Comparison of ENCODE assay signal across 1 cellular context in the genomic region with DNA sequence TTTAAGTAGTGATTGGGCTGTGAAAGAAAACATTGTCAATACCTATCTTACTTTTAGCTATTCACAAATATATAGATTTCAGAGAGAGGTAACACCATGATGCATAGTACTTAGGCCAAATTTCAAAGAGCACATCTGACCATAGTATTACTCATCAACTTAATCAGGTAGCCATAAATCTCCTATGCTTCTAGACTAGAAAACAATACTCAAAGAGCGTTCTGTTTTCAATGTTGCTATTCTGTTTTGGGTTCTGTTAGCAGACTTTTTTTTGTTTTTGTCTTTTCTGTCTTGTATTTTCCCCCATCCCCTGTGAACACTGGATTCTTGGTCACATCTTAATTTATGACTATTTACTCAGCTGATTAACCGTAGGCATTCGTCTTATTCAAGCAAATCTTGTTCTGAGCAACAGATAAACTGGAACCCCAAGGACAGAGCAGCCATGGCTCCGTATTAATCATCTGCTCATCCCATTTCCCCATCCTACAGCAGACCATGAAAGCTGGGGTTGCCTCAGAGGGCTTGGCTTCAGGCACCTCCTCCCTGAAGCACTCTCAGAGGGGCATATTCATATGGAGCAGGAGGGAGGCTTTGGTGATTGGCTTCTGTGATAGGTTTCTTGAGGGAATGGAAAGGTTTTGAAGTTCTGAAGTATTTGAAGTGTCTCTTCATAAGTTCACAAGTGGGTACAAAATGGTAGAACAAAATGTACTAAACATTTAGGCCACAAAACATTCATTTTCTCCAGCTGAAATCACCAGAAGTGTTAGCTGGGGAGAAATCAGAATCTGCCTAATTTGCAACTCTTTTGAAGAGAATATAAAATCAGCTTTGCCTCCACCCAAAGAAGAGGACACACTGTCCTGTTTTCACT.
TF ChIP-seq lines count a peak whose summit lies in the region.

No MANE protein-coding gene starts in this region.

TF ChIP-seq in GM12878, 131 proteins besides CTCF, POLR2A, EP300 and RAD21 (continued from another document):
- TF ChIP-seq, protein P1, sequence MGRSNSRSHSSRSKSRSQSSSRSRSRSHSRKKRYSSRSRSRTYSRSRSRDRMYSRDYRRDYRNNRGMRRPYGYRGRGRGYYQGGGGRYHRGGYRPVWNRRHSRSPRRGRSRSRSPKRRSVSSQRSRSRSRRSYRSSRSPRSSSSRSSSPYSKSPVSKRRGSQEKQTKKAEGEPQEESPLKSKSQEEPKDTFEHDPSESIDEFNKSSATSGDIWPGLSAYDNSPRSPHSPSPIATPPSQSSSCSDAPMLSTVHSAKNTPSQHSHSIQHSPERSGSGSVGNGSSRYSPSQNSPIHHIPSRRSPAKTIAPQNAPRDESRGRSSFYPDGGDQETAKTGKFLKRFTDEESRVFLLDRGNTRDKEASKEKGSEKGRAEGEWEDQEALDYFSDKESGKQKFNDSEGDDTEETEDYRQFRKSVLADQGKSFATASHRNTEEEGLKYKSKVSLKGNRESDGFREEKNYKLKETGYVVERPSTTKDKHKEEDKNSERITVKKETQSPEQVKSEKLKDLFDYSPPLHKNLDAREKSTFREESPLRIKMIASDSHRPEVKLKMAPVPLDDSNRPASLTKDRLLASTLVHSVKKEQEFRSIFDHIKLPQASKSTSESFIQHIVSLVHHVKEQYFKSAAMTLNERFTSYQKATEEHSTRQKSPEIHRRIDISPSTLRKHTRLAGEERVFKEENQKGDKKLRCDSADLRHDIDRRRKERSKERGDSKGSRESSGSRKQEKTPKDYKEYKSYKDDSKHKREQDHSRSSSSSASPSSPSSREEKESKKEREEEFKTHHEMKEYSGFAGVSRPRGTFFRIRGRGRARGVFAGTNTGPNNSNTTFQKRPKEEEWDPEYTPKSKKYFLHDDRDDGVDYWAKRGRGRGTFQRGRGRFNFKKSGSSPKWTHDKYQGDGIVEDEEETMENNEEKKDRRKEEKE (IDR thresholded peaks at IDR 0.05), result no peak
- TF ChIP-seq ZBTB4 (CRISPR knock-in tag; IDR thresholded peaks at IDR 0.05), result no peak
- TF ChIP-seq RBBP5 (conservative IDR thresholded peaks at IDR 0.05), result no peak
- no peak for TF ChIP-seq NRF1 (conservative IDR thresholded peaks at IDR 0.05; ENCODE audit: low read depth, low read length)
- TF ChIP-seq FOS (IDR thresholded peaks at IDR 0.05; ENCODE audit: borderline replicate concordance, extremely low read depth, insufficient read length), result no peak
- TF ChIP-seq BMI1 (IDR thresholded peaks at IDR 0.05; ENCODE audit: borderline replicate concordance), result no peak
- TF ChIP-seq SIN3A (IDR thresholded peaks at IDR 0.05; ENCODE audit: low read depth, low read length), result no peak
- TF ChIP-seq ZNF622 (IDR thresholded peaks at IDR 0.05), result no peak
- TF ChIP-seq MTA2 (IDR thresholded peaks at IDR 0.05; ENCODE audit: low read depth), result no peak
- no peak for TF ChIP-seq ATF3 (IDR thresholded peaks at IDR 0.05; ENCODE audit: borderline replicate concordance, extremely low read depth, low read depth, low read length)
- no peak for TF ChIP-seq PRDM15 (CRISPR knock-in tag; IDR thresholded peaks at IDR 0.05)
- TF ChIP-seq, protein P2, sequence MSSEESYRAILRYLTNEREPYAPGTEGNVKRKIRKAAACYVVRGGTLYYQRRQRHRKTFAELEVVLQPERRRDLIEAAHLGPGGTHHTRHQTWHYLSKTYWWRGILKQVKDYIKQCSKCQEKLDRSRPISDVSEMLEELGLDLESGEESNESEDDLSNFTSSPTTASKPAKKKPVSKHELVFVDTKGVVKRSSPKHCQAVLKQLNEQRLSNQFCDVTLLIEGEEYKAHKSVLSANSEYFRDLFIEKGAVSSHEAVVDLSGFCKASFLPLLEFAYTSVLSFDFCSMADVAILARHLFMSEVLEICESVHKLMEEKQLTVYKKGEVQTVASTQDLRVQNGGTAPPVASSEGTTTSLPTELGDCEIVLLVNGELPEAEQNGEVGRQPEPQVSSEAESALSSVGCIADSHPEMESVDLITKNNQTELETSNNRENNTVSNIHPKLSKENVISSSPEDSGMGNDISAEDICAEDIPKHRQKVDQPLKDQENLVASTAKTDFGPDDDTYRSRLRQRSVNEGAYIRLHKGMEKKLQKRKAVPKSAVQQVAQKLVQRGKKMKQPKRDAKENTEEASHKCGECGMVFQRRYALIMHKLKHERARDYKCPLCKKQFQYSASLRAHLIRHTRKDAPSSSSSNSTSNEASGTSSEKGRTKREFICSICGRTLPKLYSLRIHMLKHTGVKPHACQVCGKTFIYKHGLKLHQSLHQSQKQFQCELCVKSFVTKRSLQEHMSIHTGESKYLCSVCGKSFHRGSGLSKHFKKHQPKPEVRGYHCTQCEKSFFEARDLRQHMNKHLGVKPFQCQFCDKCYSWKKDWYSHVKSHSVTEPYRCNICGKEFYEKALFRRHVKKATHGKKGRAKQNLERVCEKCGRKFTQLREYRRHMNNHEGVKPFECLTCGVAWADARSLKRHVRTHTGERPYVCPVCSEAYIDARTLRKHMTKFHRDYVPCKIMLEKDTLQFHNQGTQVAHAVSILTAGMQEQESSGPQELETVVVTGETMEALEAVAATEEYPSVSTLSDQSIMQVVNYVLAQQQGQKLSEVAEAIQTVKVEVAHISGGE (CRISPR knock-in tag; IDR thresholded peaks at IDR 0.05), result no peak
- no peak for TF ChIP-seq GABPA (IDR thresholded peaks at IDR 0.05; ENCODE audit: low read depth)
- TF ChIP-seq ZBED1 (IDR thresholded peaks at IDR 0.05; ENCODE audit: borderline replicate concordance), result no peak
- TF ChIP-seq TCF3 (IDR thresholded peaks at IDR 0.05; ENCODE audit: borderline replicate concordance, insufficient read depth, low read depth, low read length), result no peak
